9 cellular contexts compared by ENCODE assay signal in genomic region chr11:62922653-62923371, GRCh38. TPM values are rescaled to one million over a fixed set of nuclear protein-coding genes. Genes with fewer than 3 reads are reported as not detected.
DNase-seq lines count a peak whose midpoint lies in the region; ATAC-seq and TF ChIP-seq lines count a peak whose summit lies in the region.
"Had no signal": no experiment of that assay in that cellular context is flagged by ENCODE, and none has a peak within 500 bp of the region (broad histone marks: within the 10 kb centered on the region; RNA-seq: fewer than 3 reads in every experiment).

No MANE protein-coding gene starts in this region.

- no peaks in the 10 kb centered on the region for H3K36me3 Mint-ChIP-seq in activated B cell treated with CpG ODN at 0.5 μM for 24 hours (ENCODE audit: low read depth)

- CTCF ChIA-PET in activated B cell treated with CpG ODN at 0.5 μM for 24 hours (lab: Charles Lee), result interaction anchor here (1.6 kb wide), 1 partner anchor 17 kb away, joined by 8 read pairs; no protein-coding TSS in a partner anchor

- intact Hi-C loops in activated B cell treated with CpG ODN at 0.5 μM for 24 hours (cut with micrococcal nuclease), result loop anchor here (5.0 kb wide), 1 partner anchor 99 kb away; no protein-coding TSS in a partner anchor

- H3K27ac Mint-ChIP-seq in activated B cell treated with CpG ODN at 0.5 μM for 24 hours, result no peak overlapping the region

- in situ Hi-C loops in GM13977 (cut with MboI; ENCODE audit: low pct_unique_long_range_greater_than_20kb, low sequenced_read_pairs, unreplicated experiment), result no loop called here

- peaks cover 35% of the 10 kb centered on the region for H3K4me1 Mint-ChIP-seq in activated B cell treated with CpG ODN at 0.5 μM for 24 hours

- ATAC-seq in activated B cell treated with CpG ODN at 0.5 μM for 24 hours (ENCODE audit: low read depth) (no peak), HG02938 (IDR thresholded peaks at IDR 0.05; ENCODE audit: unreplicated experiment) (no peak), GM21723 (IDR thresholded peaks at IDR 0.05; ENCODE audit: unreplicated experiment) (no peak)

- peak overlapping the region; percentile 13 for H3K4me3 Mint-ChIP-seq in activated B cell treated with CpG ODN at 0.5 μM for 24 hours

- TF ChIP-seq CTCF in GM13977 (IDR thresholded peaks at IDR 0.05; ENCODE audit: extremely low read depth, insufficient read depth, missing control alignments), result peak; percentile 72
- TF ChIP-seq CTCF in activated B cell treated with CpG ODN at 0.5 μM for 24 hours (IDR thresholded peaks at IDR 0.05), result no peak
- peak; percentile 48 for TF ChIP-seq CTCF in fibroblast of the aortic adventitia (IDR thresholded peaks at IDR 0.05; ENCODE audit: insufficient read depth, low read length)

- POLR2A ChIA-PET in activated B cell treated with CpG ODN at 0.5 μM for 24 hours (lab: Charles Lee), result interaction anchor here (0.6 kb wide), 1 partner anchor 1077 kb away, joined by 4 read pairs; no protein-coding TSS in a partner anchor

- DNase-seq in GM13977 (ENCODE audit: low spot score), result peak; percentile 75
- no peak for DNase-seq in activated B cell treated with CpG ODN at 0.5 μM for 24 hours
- DNase-seq in fibroblast of the aortic adventitia (ENCODE audit: low read depth), result no peak
- peak; percentile 32 to 56 for DNase-seq in stimulated activated CD4-positive, alpha-beta T cell treated with anti-CD3 and anti-CD28 coated beads, Interleukin-4, amount 100 ng/mL, for 4 hours
- no peak for DNase-seq in foreskin melanocyte
- no peak for DNase-seq in DMS79 (lab: John Stamatoyannopoulos, UW)

- peaks cover 46% of the 10 kb centered on the region for H3K27me3 Mint-ChIP-seq in activated B cell treated with CpG ODN at 0.5 μM for 24 hours

- no peak overlapping the region for H3K4me3 ChIP-seq in fibroblast of the aortic adventitia (ENCODE audit: low read depth, low read length)

- H3K9me3 Mint-ChIP-seq in activated B cell treated with CpG ODN at 0.5 μM for 24 hours, result no peaks in the 10 kb centered on the region

RNA-seq across cellular contexts. Expression of gene CHRM1, which starts 1.6 kb away (rescaled TPM):
- total RNA-seq in activated B cell treated with CpG ODN at 0.5 μM for 24 hours (not detected in 2 replicates), fibroblast of the aortic adventitia (ENCODE audit: low replicate concordance) (not detected in 2 replicates)
- total RNA-seq: thoracic aorta had no signal

RNA-seq across cellular contexts. Expression of gene SLC3A2, which starts 42.1 kb away (rescaled TPM):
- total RNA-seq in activated B cell treated with CpG ODN at 0.5 μM for 24 hours (270 and 274 TPM in 2 replicates), fibroblast of the aortic adventitia (ENCODE audit: low replicate concordance) (174 and 179 TPM in 2 replicates)

Comparison
In these comparisons a context has a peak if more than half of its experiments do, and no peak if none do; other contexts are left out.
1. DNase-seq: peak in GM13977 (single experiment) and stimulated activated CD4-positive, alpha-beta T cell treated with anti-CD3 and anti-CD28 coated beads, Interleukin-4, amount 100 ng/mL, for 4 hours (2 of 2); none in activated B cell treated with CpG ODN at 0.5 μM for 24 hours (single experiment), fibroblast of the aortic adventitia (single experiment), foreskin melanocyte (single experiment) and DMS79 (single experiment).